Comparison of ENCODE assay signal across 25 cellular contexts in genomic region chrY:16841536-16841935, GRCh38.
"Had no signal": no experiment of that assay in that cellular context is flagged by ENCODE, and none has a peak within 500 bp of the region (broad histone marks: within the 10 kb centered on the region; RNA-seq: fewer than 3 reads in every experiment).

No MANE protein-coding gene starts in this region.

- H3K4me3 ChIP-seq: body of pancreas, gastrocnemius medialis, right lobe of liver, skin epidermis, thyroid gland, upper lobe of right lung had no signal

- H3K79me2 ChIP-seq: parathyroid adenoma had no signal

- H3K9me3 Mint-ChIP-seq: activated T-helper 1 cell treated with anti-CD3 and anti-CD28 coated beads, Interleukin-12 subunit alpha, Interleukin-12 subunit beta, Interleukin-2, Interleukin-4 antibody, amounts not matched to agents 30 ng/mL and 10 ng/mL and 1 ng/mL, durations not matched to agents 14 hours and 24 hours and 36 hours; nephron progenitor cell; stimulated activated naive CD8-positive, alpha-beta T cell treated with anti-CD3 and anti-CD28 coated beads, Interleukin-15, Interleukin-2, amounts not matched to agents 100 ng/mL and 50 ng/mL, for 24 hours had no signal

- H3K9me3 ChIP-seq: body of pancreas, gastrocnemius medialis, right lobe of liver, thyroid gland, upper lobe of right lung had no signal

- H2AFZ ChIP-seq: parathyroid adenoma had no signal

- H3K4me1 ChIP-seq: body of pancreas, gastrocnemius medialis, parathyroid adenoma, right lobe of liver, thyroid gland, upper lobe of right lung had no signal

- ATAC-seq: activated CD8-positive, alpha-beta T cell treated with anti-CD3 and anti-CD28 coated beads, Interleukin-2, amount 10 ng/mL, durations not matched to agents 7 days and 5 days; activated naive CD8-positive, alpha-beta T cell treated with anti-CD3 and anti-CD28 coated beads, Interleukin-2, amount 50 U/mL, for 24 hours; body of pancreas; esophagus mucosa; gastrocnemius medialis; right lobe of liver; upper lobe of right lung had no signal

- H3K27me3 Mint-ChIP-seq: activated naive CD8-positive, alpha-beta T cell treated with anti-CD3 and anti-CD28 coated beads, Interleukin-2, amount 50 U/mL, for 24 hours; stimulated activated naive CD8-positive, alpha-beta T cell treated with anti-CD3 and anti-CD28 coated beads, Interleukin-15, Interleukin-2, amounts not matched to agents 100 ng/mL and 50 ng/mL, for 24 hours had no signal

- H3K4me3 Mint-ChIP-seq: activated CD8-positive, alpha-beta T cell treated with anti-CD3 and anti-CD28 coated beads, Interleukin-2, amount 10 ng/mL, durations not matched to agents 7 days and 5 days; activated naive CD8-positive, alpha-beta T cell treated with anti-CD3 and anti-CD28 coated beads, Interleukin-2, amount 50 U/mL, for 24 hours; activated T-helper 1 cell treated with anti-CD3 and anti-CD28 coated beads, Interleukin-12 subunit alpha, Interleukin-12 subunit beta, Interleukin-2, Interleukin-4 antibody, amounts not matched to agents 30 ng/mL and 10 ng/mL and 1 ng/mL, durations not matched to agents 14 hours and 24 hours and 36 hours; nephron progenitor cell; stimulated activated naive CD8-positive, alpha-beta T cell treated with anti-CD3 and anti-CD28 coated beads, Interleukin-15, Interleukin-2, amounts not matched to agents 100 ng/mL and 50 ng/mL, for 24 hours had no signal

- H3K27ac Mint-ChIP-seq: activated CD8-positive, alpha-beta T cell treated with anti-CD3 and anti-CD28 coated beads, Interleukin-2, amount 10 ng/mL, durations not matched to agents 7 days and 5 days; activated naive CD8-positive, alpha-beta T cell treated with anti-CD3 and anti-CD28 coated beads, Interleukin-2, amount 50 U/mL, for 24 hours; activated T-helper 1 cell treated with anti-CD3 and anti-CD28 coated beads, Interleukin-12 subunit alpha, Interleukin-12 subunit beta, Interleukin-2, Interleukin-4 antibody, amounts not matched to agents 30 ng/mL and 10 ng/mL and 1 ng/mL, durations not matched to agents 14 hours and 24 hours and 36 hours; nephron progenitor cell; stimulated activated naive CD8-positive, alpha-beta T cell treated with anti-CD3 and anti-CD28 coated beads, Interleukin-15, Interleukin-2, amounts not matched to agents 100 ng/mL and 50 ng/mL, for 24 hours had no signal

- H3K27ac ChIP-seq: body of pancreas, gastrocnemius medialis, parathyroid adenoma, right lobe of liver, skin epidermis, thyroid gland, upper lobe of right lung, VCaP had no signal

- FAIRE-seq: endometrium had no signal

- DNase-seq: activated CD4-positive, alpha-beta T cell treated with anti-CD3 and anti-CD28 coated beads, Interleukin-2, amount 50 U/mL, for 1 hour; activated CD4-positive, CD25-positive, alpha-beta regulatory T cell treated with anti-CD3 and anti-CD28 coated beads, Interleukin-2, amount 50 U/mL, for 72 hours; activated CD8-positive, alpha-beta T cell treated with anti-CD3 and anti-CD28 coated beads, Interleukin-2, amount 10 ng/mL, durations not matched to agents 7 days and 5 days; activated gamma-delta T cell; activated naive CD4-positive, alpha-beta T cell treated with anti-CD3 and anti-CD28 coated beads, Interleukin-2, amount 50 U/mL, for 16 hours; activated naive CD8-positive, alpha-beta T cell treated with anti-CD3 and anti-CD28 coated beads, Interleukin-2, amount 50 U/mL, for 24 hours; body of pancreas; gastrocnemius medialis; head of caudate nucleus; hypothalamus; nephron progenitor cell; nucleus accumbens; right lobe of liver; stimulated activated CD4-positive, alpha-beta T cell treated with anti-CD3 and anti-CD28 coated beads, Interleukin-1b, Interleukin-23, amount 100 ng/mL, for 48 hours; substantia nigra; T-helper 2 cell; thyroid gland; upper lobe of right lung had no signal

- H3K27me3 ChIP-seq: body of pancreas, gastrocnemius medialis, right lobe of liver, thyroid gland, upper lobe of right lung had no signal

- H3K4me1 Mint-ChIP-seq: activated naive CD8-positive, alpha-beta T cell treated with anti-CD3 and anti-CD28 coated beads, Interleukin-2, amount 50 U/mL, for 24 hours; nephron progenitor cell had no signal

- H3K9ac ChIP-seq: parathyroid adenoma had no signal

- H3K36me3 ChIP-seq: gastrocnemius medialis, right lobe of liver, thyroid gland, upper lobe of right lung had no signal
